Comparison of ENCODE assay signal across 20 cellular contexts in genomic region chr1:226993676-226994356, GRCh38. TPM values are rescaled to one million over a fixed set of nuclear protein-coding genes. Genes with fewer than 3 reads are reported as not detected.
DNase-seq lines count a peak whose midpoint lies in the region; ATAC-seq, FAIRE-seq and TF ChIP-seq lines count a peak whose summit lies in the region.
"Had no signal": no experiment of that assay in that cellular context is flagged by ENCODE, and none has a peak within 500 bp of the region (broad histone marks: within the 10 kb centered on the region; RNA-seq: fewer than 3 reads in every experiment).

No MANE protein-coding gene starts in this region.

- TF ChIP-seq EP300 in A549 (IDR thresholded peaks at IDR 0.05) (no peak), gastroesophageal sphincter (IDR thresholded peaks at IDR 0.05) (no peak)

- CTCF ChIA-PET in A549 (lab: Yijun Ruan, JAX), result interaction anchor here (1.1 to 1.2 kb wide), 2 partner anchors 9 to 11 kb away, joined by 3 read pairs; no protein-coding TSS in a partner anchor

- H3K4me1 Mint-ChIP-seq in neural crest cell, result peaks cover 39% of the 10 kb centered on the region
- peaks cover 14 to 27% of the 10 kb centered on the region in 2 donors for H3K4me1 Mint-ChIP-seq in natural killer cell treated with Interleukin-12 subunit alpha and Interleukin-12 subunit beta and Interleukin-15 and Interleukin-18, amount 100 ng/mL, for 72 hours (ENCODE audit: low read depth in 2 of 2)

- H3K4me1 ChIP-seq in A549 (no peaks in the 10 kb centered on the region), gastroesophageal sphincter (peaks cover 0 to 43% (median 6%) of the 10 kb centered on the region in 3 donors)

- H3K9me3 ChIP-seq in A549 (no peaks in the 10 kb centered on the region), gastroesophageal sphincter (no peaks in the 10 kb centered on the region)
- H3K9me3 ChIP-seq: body of pancreas, psoas muscle had no signal

- H3K4me3 Mint-ChIP-seq in neural crest cell, result peak overlapping the region; percentile 6
- H3K4me3 Mint-ChIP-seq in natural killer cell treated with Interleukin-12 subunit alpha and Interleukin-12 subunit beta and Interleukin-15 and Interleukin-18, amount 100 ng/mL, for 72 hours, result no peak overlapping the region
- H3K4me3 Mint-ChIP-seq: activated CD8-positive, alpha-beta memory T cell treated with anti-CD3 and anti-CD28 coated beads, Interleukin-2, amount 10 ng/mL, durations not matched to agents 7 days and 5 days; activated naive CD4-positive, alpha-beta T cell treated with anti-CD3 and anti-CD28 coated beads, Interleukin-2, amount 10 ng/mL, durations not matched to agents 7 days and 5 days; CD8-positive, alpha-beta memory T cell had no signal

- peaks cover 4% of the 10 kb centered on the region for H3K9me3 Mint-ChIP-seq in neural crest cell
- no peaks in the 10 kb centered on the region for H3K9me3 Mint-ChIP-seq in natural killer cell treated with Interleukin-12 subunit alpha and Interleukin-12 subunit beta and Interleukin-15 and Interleukin-18, amount 100 ng/mL, for 72 hours
- H3K9me3 Mint-ChIP-seq: activated naive CD4-positive, alpha-beta T cell treated with anti-CD3 and anti-CD28 coated beads, Interleukin-2, amount 10 ng/mL, durations not matched to agents 7 days and 5 days; CD8-positive, alpha-beta memory T cell had no signal

- no peak overlapping the region for H3K27ac ChIP-seq in A549
- peak overlapping the region in 3 of 4 donors; percentile 45 to 70 (median 48) for H3K27ac ChIP-seq in gastroesophageal sphincter
- H3K27ac ChIP-seq: body of pancreas, psoas muscle had no signal

- H3K36me3 ChIP-seq in gastroesophageal sphincter, result peaks cover 0 to 13% of the 10 kb centered on the region in 2 donors

- H3K4me3 ChIP-seq in A549 (no peak overlapping the region), gastroesophageal sphincter (no peak overlapping the region)
- H3K4me3 ChIP-seq: body of pancreas, psoas muscle had no signal

- ATAC-seq in A549 (peak; percentile 13 to 22; a peak in 2 of 6 replicates), gastroesophageal sphincter (peak; percentile 70), HG03442 (IDR thresholded peaks at IDR 0.05; ENCODE audit: unreplicated experiment) (no peak)
- ATAC-seq in natural killer cell treated with Interleukin-12 subunit alpha and Interleukin-12 subunit beta and Interleukin-15 and Interleukin-18, amount 100 ng/mL, for 72 hours, result no peak
- ATAC-seq: activated CD8-positive, alpha-beta memory T cell treated with anti-CD3 and anti-CD28 coated beads, Interleukin-2, amount 10 ng/mL, durations not matched to agents 7 days and 5 days; body of pancreas; psoas muscle had no signal

- H3K4me2 ChIP-seq in A549, result no peak overlapping the region

- H3K27me3 Mint-ChIP-seq in neural crest cell (ENCODE audit: low read depth), result no peaks in the 10 kb centered on the region
- peaks cover 2 to 7% of the 10 kb centered on the region in 2 donors for H3K27me3 Mint-ChIP-seq in natural killer cell treated with Interleukin-12 subunit alpha and Interleukin-12 subunit beta and Interleukin-15 and Interleukin-18, amount 100 ng/mL, for 72 hours
- H3K27me3 Mint-ChIP-seq: activated CD8-positive, alpha-beta memory T cell treated with anti-CD3 and anti-CD28 coated beads, Interleukin-2, amount 10 ng/mL, durations not matched to agents 7 days and 5 days; activated naive CD4-positive, alpha-beta T cell treated with anti-CD3 and anti-CD28 coated beads, Interleukin-2, amount 10 ng/mL, durations not matched to agents 7 days and 5 days had no signal

- FAIRE-seq in A549 (lab: Jason Lieb, UNC), result no peak
- FAIRE-seq: endometrium, G401.6, keratinocyte had no signal

- peaks cover 14% of the 10 kb centered on the region for H3K36me3 Mint-ChIP-seq in neural crest cell (ENCODE audit: low read depth)
- H3K36me3 Mint-ChIP-seq in natural killer cell treated with Interleukin-12 subunit alpha and Interleukin-12 subunit beta and Interleukin-15 and Interleukin-18, amount 100 ng/mL, for 72 hours, result no peaks in the 10 kb centered on the region
- H3K36me3 Mint-ChIP-seq: activated naive CD4-positive, alpha-beta T cell treated with anti-CD3 and anti-CD28 coated beads, Interleukin-2, amount 10 ng/mL, durations not matched to agents 7 days and 5 days; CD8-positive, alpha-beta memory T cell had no signal

- TF ChIP-seq RAD21 in A549 (conservative IDR thresholded peaks at IDR 0.05 in 1 of 2, IDR thresholded peaks at IDR 0.05 in 1 of 2), result no peak

- no peak for DNase-seq in A549 (ENCODE audit: low read depth in 1 of 2, low spot score in 1 of 2)
- DNase-seq in NCI-H1436 treated with DMSO at 0.1 percent for 48 hours (lab: John Stamatoyannopoulos, UW), result peak; percentile 57
- no peak for DNase-seq in neural crest cell (ENCODE audit: low read depth, low spot score)
- DNase-seq in GF-D8 (lab: John Stamatoyannopoulos, UW), result no peak
- no peak for DNase-seq in SHP77 (lab: John Stamatoyannopoulos, UW)
- DNase-seq in natural killer cell treated with Interleukin-12 subunit alpha and Interleukin-12 subunit beta and Interleukin-15 and Interleukin-18, amount 100 ng/mL, for 72 hours (ENCODE audit: low spot score), result no peak
- DNase-seq: activated CD8-positive, alpha-beta memory T cell treated with anti-CD3 and anti-CD28 coated beads, Interleukin-2, amount 10 ng/mL, durations not matched to agents 7 days and 5 days; activated naive CD4-positive, alpha-beta T cell treated with anti-CD3 and anti-CD28 coated beads, Interleukin-2, amount 10 ng/mL, durations not matched to agents 7 days and 5 days; body of pancreas; CD8-positive, alpha-beta memory T cell; KG1; NCI-H146; NCI-H446; stimulated activated CD4-positive, alpha-beta T cell treated with anti-CD3 and anti-CD28 coated beads, Interleukin-2, amount 100 ng/mL, for 48 hours had no signal

- 94% methylated on average over 16 of the region's 16 CpGs for WGBS in A549 (ENCODE audit: missing lambda C conversion rate)
- 44 to 49% methylated on average over 7 to 15 of the region's 16 CpGs for WGBS in gastroesophageal sphincter (ENCODE audit: low coverage in 1 of 2), 2 donors

- TF ChIP-seq CTCF in A549 (IDR thresholded peaks at IDR 0.05) (no peak), gastroesophageal sphincter (IDR thresholded peaks at IDR 0.05) (peak in 2 of 4 experiments; percentile 7 to 8), neural crest cell (conservative IDR thresholded peaks at IDR 0.05) (no peak)

- peak overlapping the region; percentile 92 for H3K27ac Mint-ChIP-seq in neural crest cell (ENCODE audit: unreplicated experiment)
- no peak overlapping the region for H3K27ac Mint-ChIP-seq in natural killer cell treated with Interleukin-12 subunit alpha and Interleukin-12 subunit beta and Interleukin-15 and Interleukin-18, amount 100 ng/mL, for 72 hours
- H3K27ac Mint-ChIP-seq: activated CD8-positive, alpha-beta memory T cell treated with anti-CD3 and anti-CD28 coated beads, Interleukin-2, amount 10 ng/mL, durations not matched to agents 7 days and 5 days; activated naive CD4-positive, alpha-beta T cell treated with anti-CD3 and anti-CD28 coated beads, Interleukin-2, amount 10 ng/mL, durations not matched to agents 7 days and 5 days had no signal

- POLR2A ChIA-PET in A549 (lab: Yijun Ruan, JAX), result no interaction called here

- no peaks in the 10 kb centered on the region for H3K27me3 ChIP-seq in gastroesophageal sphincter
- H3K27me3 ChIP-seq: body of pancreas had no signal

- TF ChIP-seq POLR2A in A549 (IDR thresholded peaks at IDR 0.05; ENCODE audit: low read length) (no peak), gastroesophageal sphincter (IDR thresholded peaks at IDR 0.05) (no peak)

TF ChIP-seq in A549, 52 proteins besides CTCF, POLR2A, EP300 and RAD21:
- TF ChIP-seq KDM1A (IDR thresholded peaks at IDR 0.05; ENCODE audit: low read depth), result no peak
- no peak for TF ChIP-seq SMC3 (IDR thresholded peaks at IDR 0.05)
- no peak for TF ChIP-seq BCL3 (IDR thresholded peaks at IDR 0.05)
- no peak for TF ChIP-seq HOXB13 (CRISPR knock-in tag; IDR thresholded peaks at IDR 0.05; ENCODE audit: low read depth)
- TF ChIP-seq ATOH8 (CRISPR knock-in tag; IDR thresholded peaks at IDR 0.05; ENCODE audit: low read depth), result no peak
- TF ChIP-seq RFX5 (IDR thresholded peaks at IDR 0.05), result no peak
- no peak for TF ChIP-seq PHF8 (IDR thresholded peaks at IDR 0.05; ENCODE audit: borderline replicate concordance, low read depth)
- TF ChIP-seq FOSB (CRISPR knock-in tag; IDR thresholded peaks at IDR 0.05), result no peak
- TF ChIP-seq TP53 (CRISPR knock-in tag; IDR thresholded peaks at IDR 0.05), result no peak
- no peak for TF ChIP-seq EHMT2 (IDR thresholded peaks at IDR 0.05; ENCODE audit: low read depth)
- no peak for TF ChIP-seq ZFP36 (IDR thresholded peaks at IDR 0.05; ENCODE audit: borderline replicate concordance, partially characterized antibody)
- TF ChIP-seq NFE2L2 (conservative IDR thresholded peaks at IDR 0.05; ENCODE audit: low read length), result no peak
- no peak for TF ChIP-seq GATA3 (IDR thresholded peaks at IDR 0.05; ENCODE audit: borderline replicate concordance)
- TF ChIP-seq CHD4 (IDR thresholded peaks at IDR 0.05; ENCODE audit: borderline replicate concordance), result no peak

RNA-seq across cellular contexts. Expression of gene COQ8A, which starts 53.7 kb away (rescaled TPM):
- 10.8 and 11.1 TPM in 2 replicates for polyA plus RNA-seq in A549 (2011; rRNA removed)
- polyA plus RNA-seq in A549 (2012; cell fraction: cytosol; rRNA removed), result 14.3 and 18.2 TPM in 2 replicates
- polyA plus RNA-seq in A549 (2012; cell fraction: nucleus; rRNA removed), result 36.0 and 43.4 TPM in 2 replicates
- polyA plus RNA-seq in A549 (2017; fragmentation: RNase III; extraction: RNeasy Plus Mini Kit Qiagen cat#74134 plus additional on column Dnase treatment), result 12.4 to 14.0 TPM (median 13.3 TPM) in 3 replicates
- 7.9 TPM in 2 replicates for polyA minus RNA-seq in A549 (2011; rRNA and poly(A)+ RNA removed)
- 10 to 100 TPM; 53.2 to 94.0 (median 80.8) TPM for total RNA-seq in gastroesophageal sphincter
- total RNA-seq in neural crest cell, result 8.2 and 9.5 TPM in 2 replicates
- 10 to 100 TPM; 12.3 to 28.4 TPM for total RNA-seq in natural killer cell treated with Interleukin-12 subunit alpha and Interleukin-12 subunit beta and Interleukin-15 and Interleukin-18, amount 100 ng/mL, for 72 hours

Comparison
In these comparisons a context has a peak if more than half of its experiments do, and no peak if none do; other contexts are left out.
1. ATAC-seq: peak in A549 (2 of 2) and gastroesophageal sphincter (single experiment); none in HG03442 (single experiment) and natural killer cell treated with Interleukin-12 subunit alpha and Interleukin-12 subunit beta and Interleukin-15 and Interleukin-18, amount 100 ng/mL, for 72 hours (0 of 2).
2. H3K27ac ChIP-seq: peak in gastroesophageal sphincter (3 of 4); none in A549 (0 of 2).